Comparison of ENCODE assay signal across 8 cellular contexts in the genomic region with DNA sequence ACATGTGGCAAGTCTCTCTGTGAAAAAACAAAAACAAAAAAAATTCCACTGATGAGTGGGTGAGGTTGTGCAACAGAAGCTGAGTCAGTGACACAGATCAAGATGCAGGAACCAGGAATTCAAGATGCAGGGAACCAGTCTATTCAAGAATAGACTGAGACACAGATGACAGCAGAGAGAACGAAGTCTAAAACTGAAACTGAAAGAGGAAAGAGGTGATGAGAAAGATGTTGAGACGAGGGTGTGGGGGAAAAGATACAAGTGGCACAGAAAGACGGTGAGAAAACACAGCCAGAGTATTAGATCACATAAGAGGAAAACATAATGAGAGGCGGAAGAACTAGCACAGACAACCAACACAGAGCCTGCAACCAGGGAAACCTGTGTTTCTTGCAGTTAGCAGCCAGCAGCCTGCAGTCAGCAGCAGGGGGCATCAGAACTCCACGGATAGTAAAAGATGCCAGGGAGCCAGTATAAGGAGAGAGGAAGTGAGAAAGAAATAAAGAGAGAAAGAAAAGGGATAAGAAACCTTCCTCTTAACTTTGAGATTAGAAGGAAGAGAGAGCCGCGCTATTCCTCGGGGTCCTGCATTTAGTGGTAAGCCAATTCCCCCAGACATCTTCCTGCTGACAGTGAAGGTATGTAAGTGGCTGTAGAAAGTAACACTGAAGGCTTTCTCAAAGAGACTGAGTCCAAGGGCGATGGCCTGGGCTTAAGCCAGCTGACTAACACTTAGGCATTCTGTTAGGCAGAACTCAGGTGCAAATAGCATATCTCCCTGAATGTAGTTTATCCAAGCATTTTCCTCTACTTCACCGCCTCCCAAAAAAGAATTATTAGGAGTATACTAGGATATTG.
A peak's percentile ranks its signal among the peaks of the same experiment; 100 is the strongest.
DNase-seq lines count a peak whose midpoint lies in the region; ATAC-seq, FAIRE-seq and TF ChIP-seq lines count a peak whose summit lies in the region.

No MANE protein-coding gene starts in this region.

- H3K4me1 Mint-ChIP-seq in activated T-cell treated with anti-CD3 and anti-CD28 coated beads, Interleukin-2, amount 50 U/mL, for 72 hours (ENCODE audit: low read depth) = peaks cover 7% of the 10 kb centered on the region
- no peaks in the 10 kb centered on the region for H3K4me1 Mint-ChIP-seq in nephron

- H3K4me3 Mint-ChIP-seq in activated T-cell treated with anti-CD3 and anti-CD28 coated beads, Interleukin-2, amount 50 U/mL, for 72 hours = no peak overlapping the region
- H3K4me3 Mint-ChIP-seq in nephron = no peak overlapping the region

- peaks cover 21% of the 10 kb centered on the region for H3K27me3 Mint-ChIP-seq in activated T-cell treated with anti-CD3 and anti-CD28 coated beads, Interleukin-2, amount 50 U/mL, for 72 hours (ENCODE audit: low read depth)
- no peaks in the 10 kb centered on the region for H3K27me3 Mint-ChIP-seq in nephron (ENCODE audit: low read depth)

- ATAC-seq in GM21526 (IDR thresholded peaks at IDR 0.05; ENCODE audit: low FRiP score, unreplicated experiment) = peak; percentile 74
- peak; percentile 81 to 86 for ATAC-seq in activated T-cell treated with anti-CD3 and anti-CD28 coated beads, Interleukin-2, amount 50 U/mL, for 72 hours (replicated peaks in 1 of 2)

- no peaks in the 10 kb centered on the region for H3K36me3 Mint-ChIP-seq in activated T-cell treated with anti-CD3 and anti-CD28 coated beads, Interleukin-2, amount 50 U/mL, for 72 hours (ENCODE audit: insufficient read depth in 2 of 2)
- H3K36me3 Mint-ChIP-seq in nephron (ENCODE audit: low read depth) = no peaks in the 10 kb centered on the region

- peak; percentile 75 for TF ChIP-seq CTCF in fibroblast of mammary gland (conservative IDR thresholded peaks at IDR 0.05; ENCODE audit: control insufficient read depth, insufficient read depth, low read depth, low read length)
- TF ChIP-seq CTCF in nephron (IDR thresholded peaks at IDR 0.05; ENCODE audit: unreplicated experiment in 3 of 3) = peak; percentile 89 to 96 (median 92)

- H3K9me3 Mint-ChIP-seq in activated T-cell treated with anti-CD3 and anti-CD28 coated beads, Interleukin-2, amount 50 U/mL, for 72 hours = no peaks in the 10 kb centered on the region
- no peaks in the 10 kb centered on the region for H3K9me3 Mint-ChIP-seq in nephron

- H3K27ac ChIP-seq in subcutaneous abdominal adipose tissue (ENCODE audit: low read depth, low read length) = peak overlapping the region; percentile 58

- no peaks in the 10 kb centered on the region for H3K9me3 ChIP-seq in subcutaneous abdominal adipose tissue (ENCODE audit: control insufficient read depth in 5 of 5, low read length in 5 of 5)

- H3K27me3 ChIP-seq in subcutaneous abdominal adipose tissue (ENCODE audit: control insufficient read depth in 5 of 5, insufficient read depth in 4 of 5, low read length in 5 of 5) = no peaks in the 10 kb centered on the region

- peaks cover 0 to 28% (median 19%) of the 10 kb centered on the region in 5 donors for H3K4me1 ChIP-seq in subcutaneous abdominal adipose tissue (ENCODE audit: control insufficient read depth in 5 of 5, insufficient read depth in 5 of 5, low read length in 5 of 5)

- H3K27ac Mint-ChIP-seq in activated T-cell treated with anti-CD3 and anti-CD28 coated beads, Interleukin-2, amount 50 U/mL, for 72 hours = no peak overlapping the region
- no peak overlapping the region for H3K27ac Mint-ChIP-seq in nephron

- H3K36me3 ChIP-seq in subcutaneous abdominal adipose tissue (ENCODE audit: control insufficient read depth in 5 of 5, insufficient read depth in 5 of 5, low read length in 5 of 5) = no peaks in the 10 kb centered on the region

- FAIRE-seq in HTR-8/SVneo (lab: Jason Lieb, UNC) = no peak

- peak overlapping the region in 2 of 5 donors; percentile 42 to 65 for H3K9ac ChIP-seq in subcutaneous abdominal adipose tissue (ENCODE audit: low read length in 5 of 5)

- peak; percentile 68 for DNase-seq in DMS53 treated with DMSO at 0.1 percent for 48 hours (lab: John Stamatoyannopoulos, UW; ENCODE audit: unreplicated experiment)
- DNase-seq in HTR-8/SVneo (ENCODE audit: insufficient read length, low spot score) = peak; percentile 24
- DNase-seq in OCI-M1 (lab: John Stamatoyannopoulos, UW) = peak; percentile 86
- DNase-seq in activated T-cell treated with anti-CD3 and anti-CD28 coated beads, Interleukin-2, amount 50 U/mL, for 72 hours = peak; percentile 47 to 54
- DNase-seq in fibroblast of mammary gland (ENCODE audit: low read depth) = peak; percentile 68

- H3K4me3 ChIP-seq in fibroblast of mammary gland (ENCODE audit: control insufficient read depth, low read depth, low read length) (peak overlapping the region; percentile 41), subcutaneous abdominal adipose tissue (ENCODE audit: low read depth in 1 of 5, low read length in 5 of 5) (peak overlapping the region; percentile 62 to 78 (median 69))

Comparison
In these comparisons a context has a peak if more than half of its experiments do, and no peak if none do; other contexts are left out.
1. Peak in every context shown above with its lines: DNase-seq, ATAC-seq, H3K4me3 ChIP-seq and H3K27ac ChIP-seq.
2. DNase-seq: peak in every context shown above with its lines; median percentile 86 in OCI-M1; 68 in DMS53 treated with DMSO at 0.1 percent for 48 hours; 68 in fibroblast of mammary gland; 50 in activated T-cell treated with anti-CD3 and anti-CD28 coated beads, Interleukin-2, amount 50 U/mL, for 72 hours; 24 in HTR-8/SVneo.